10 cellular contexts compared by ENCODE assay signal in the genomic region with DNA sequence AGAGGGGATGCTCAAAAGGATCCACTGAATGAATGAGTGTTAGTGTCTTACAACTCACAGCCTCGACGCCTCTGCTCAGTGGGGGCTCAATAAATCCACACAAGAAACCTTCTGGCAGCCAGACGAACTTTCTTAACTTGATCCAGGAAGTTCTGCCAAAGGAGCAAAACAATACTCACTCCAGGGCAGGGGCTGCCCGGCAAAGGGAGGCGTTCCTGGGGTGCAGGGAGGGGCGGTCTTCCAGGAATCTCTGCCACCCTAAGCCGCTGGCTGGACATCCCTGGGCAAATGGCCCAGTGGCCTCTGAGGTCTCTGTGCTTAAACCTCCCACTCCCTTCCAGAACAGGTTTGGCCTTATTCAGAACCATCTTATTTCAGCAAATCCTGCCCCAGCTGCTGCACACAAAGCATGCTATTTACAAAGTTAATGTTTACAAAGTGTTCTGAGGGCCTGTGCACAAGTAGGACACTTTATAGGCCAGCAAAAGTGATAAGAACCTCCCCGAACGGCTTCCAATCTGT. TPM values are rescaled to one million over a fixed set of nuclear protein-coding genes. Genes with fewer than 3 reads are reported as not detected.
DNase-seq lines count a peak whose midpoint lies in the region; ATAC-seq and TF ChIP-seq lines count a peak whose summit lies in the region.
"Had no signal": no experiment of that assay in that cellular context is flagged by ENCODE, and none has a peak within 500 bp of the region (broad histone marks: within the 10 kb centered on the region; RNA-seq: fewer than 3 reads in every experiment).

No MANE protein-coding gene starts in this region.

- H3K4me3 ChIP-seq in left lung (no peak overlapping the region), skin epidermis (no peak overlapping the region)

- intact Hi-C loops in left lung (cut with DNase I) = no loop called here

- ATAC-seq in left lung (peak; percentile 85), HG03175 (IDR thresholded peaks at IDR 0.05; ENCODE audit: unreplicated experiment) (no peak)

- H3K36me3 ChIP-seq in left lung = no peaks in the 10 kb centered on the region

- H3K27ac ChIP-seq in left lung (peak overlapping the region; percentile 65 to 82), skin epidermis (peak overlapping the region in 18 of 21 experiments; percentile 6 to 81 (median 50))

- H3K27me3 ChIP-seq in left lung = no peaks in the 10 kb centered on the region

- no peak for TF ChIP-seq CTCF in left lung (IDR thresholded peaks at IDR 0.05)

- DNase-seq in GM03348 (ENCODE audit: low spot score) (peak; percentile 50), astrocyte of the hippocampus (ENCODE audit: low read depth, low spot score) (peak; percentile 61), left lung (peak; percentile 68 to 82), activated gamma-delta T cell (lab: John Stamatoyannopoulos, UW) (no peak)
- DNase-seq in activated CD4-positive, alpha-beta T cell treated with anti-CD3 and anti-CD28 coated beads, Interleukin-2, amount 50 U/mL, for 4 hours = no peak
- no peak for DNase-seq in activated naive CD4-positive, alpha-beta T cell treated with Interleukin-2 at 50 U/mL for 16 hours
- DNase-seq: activated CD4-positive, alpha-beta T cell treated with anti-CD3 and anti-CD28 coated beads for 1 hour; NCI-H524 treated with DMSO at 0.1 percent for 48 hours had no signal

- H3K9me3 ChIP-seq in left lung = no peaks in the 10 kb centered on the region

- H3K4me1 ChIP-seq in left lung = peaks cover 11 to 34% of the 10 kb centered on the region in 2 donors

RNA-seq across cellular contexts. Expression of gene MAP1LC3B2, which starts 33.0 kb away (rescaled TPM):
- total RNA-seq in left lung = 1 to 10 TPM in 1 of 2 donors, not detected in 1; 1.5 TPM

Comparison
In these comparisons a context has a peak if more than half of its experiments do, and no peak if none do; other contexts are left out.
1. DNase-seq: peak in GM03348 (single experiment), astrocyte of the hippocampus (single experiment) and left lung (2 of 2); none in activated CD4-positive, alpha-beta T cell treated with anti-CD3 and anti-CD28 coated beads, Interleukin-2, amount 50 U/mL, for 4 hours (0 of 2), activated gamma-delta T cell (single experiment) and activated naive CD4-positive, alpha-beta T cell treated with Interleukin-2 at 50 U/mL for 16 hours (single experiment).